In the genomic region with DNA sequence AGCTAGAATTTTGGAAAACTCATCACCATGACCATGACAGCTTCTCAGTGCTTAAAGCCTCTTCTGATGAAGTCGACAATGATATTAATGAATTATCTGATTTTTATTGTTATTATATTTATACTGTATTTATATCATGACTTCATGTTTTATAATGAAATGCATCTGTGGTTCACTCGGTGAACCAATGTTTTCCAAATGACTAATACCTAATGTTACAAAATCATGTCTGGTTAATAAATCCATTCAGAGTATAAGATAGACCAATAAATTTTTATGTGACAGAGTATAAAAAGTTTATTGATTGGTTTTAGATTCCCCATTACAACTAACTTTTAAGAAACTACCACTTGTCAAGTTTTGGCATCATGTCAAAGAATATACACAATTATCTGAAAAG, we compare ENCODE assay signal across 18 cellular contexts.
A peak's percentile ranks its signal among the peaks of the same experiment; 100 is the strongest.
DNase-seq lines count a peak whose midpoint lies in the region; ATAC-seq, FAIRE-seq and TF ChIP-seq lines count a peak whose summit lies in the region.
"Had no signal": no experiment of that assay in that cellular context is flagged by ENCODE, and none has a peak within 500 bp of the region (broad histone marks: within the 10 kb centered on the region; RNA-seq: fewer than 3 reads in every experiment).

No MANE protein-coding gene starts in this region.

- H3K27me3 ChIP-seq in breast epithelium: no peaks in the 10 kb centered on the region
- H3K27me3 ChIP-seq in bronchial epithelial cell (ENCODE audit: control insufficient read depth, insufficient read depth, low read length): no peaks in the 10 kb centered on the region
- H3K27me3 ChIP-seq in gastroesophageal sphincter: no peaks in the 10 kb centered on the region
- no peaks in the 10 kb centered on the region for H3K27me3 ChIP-seq in HepG2 (ENCODE audit: control insufficient read depth in 1 of 2, insufficient read depth in 2 of 2, low read length in 2 of 2)
- H3K27me3 ChIP-seq: Peyer's patch had no signal

- TF ChIP-seq CTCF in MCF 10A (IDR thresholded peaks at IDR 0.05; ENCODE audit: unreplicated experiment) (no peak), breast epithelium (IDR thresholded peaks at IDR 0.05) (no peak), bronchial epithelial cell (IDR thresholded peaks at IDR 0.05; ENCODE audit: insufficient read depth, low read length, severe bottlenecking) (no peak), foreskin fibroblast (IDR thresholded peaks at IDR 0.05; ENCODE audit: low read depth, low read length) (no peak), gastroesophageal sphincter (IDR thresholded peaks at IDR 0.05) (no peak), HepG2 (CRISPR knock-in tag; IDR thresholded peaks at IDR 0.05) (no peak)

- intact Hi-C loops in MCF 10A (cut with micrococcal nuclease) (no loop called here), breast epithelium (cut with DNase I; ENCODE audit: low total_unique reads) (no loop called here), HepG2 (cut with micrococcal nuclease; ENCODE audit: unreplicated experiment) (no loop called here)

- no peak overlapping the region for H3K27ac Mint-ChIP-seq in MCF 10A (ENCODE audit: low read depth, unreplicated experiment)
- H3K27ac Mint-ChIP-seq: CD14-positive monocyte had no signal

- 50 to 59% methylated on average over 2 of the region's 2 CpGs for WGBS in gastroesophageal sphincter (ENCODE audit: low coverage in 1 of 2), 2 donors
- 1% methylated on average over 2 of the region's 2 CpGs for WGBS in HepG2 (ENCODE audit: low lambda C conversion rate)

- BruUV-seq in MCF 10A (replicated peaks; lab: Mats Ljungman, UMichigan) (no TSS peak), HepG2 (replicated peaks; lab: Mats Ljungman, UMichigan) (no TSS peak)

- DNase-seq in MCF 10A (ENCODE audit: unreplicated experiment) (peak; percentile 7), breast epithelium (ENCODE audit: low spot score in 2 of 2) (no peak), bronchial epithelial cell (ENCODE audit: low read depth) (peak; percentile 77), foreskin fibroblast (peak; percentile 32 to 73), NCI-H1694 treated with DMSO at 0.1 percent for 48 hours (lab: John Stamatoyannopoulos, UW) (no peak), HepG2 (ENCODE audit: low spot score) (no peak)
- DNase-seq: Caco-2, MM.1S, NCI-H1105, NCI-H187, NCI-H446 treated with DMSO at 0.1 percent for 48 hours, NCI-H774, Peyer's patch, SHP77 treated with DMSO at 0.1 percent for 48 hours had no signal

- no peak for FAIRE-seq in bronchial epithelial cell (lab: Jason Lieb, UNC)
- no peak for FAIRE-seq in HepG2 (lab: Jason Lieb, UNC)

- CTCF ChIA-PET in MCF 10A (lab: Yijun Ruan, JAX): interaction anchor here (0.7 kb wide), 1 partner anchor 812 kb away, joined by 3 read pairs; no protein-coding TSS in a partner anchor
- CTCF ChIA-PET in HepG2 (lab: Yijun Ruan, JAX; ENCODE audit: low intra/inter-chr PET ratio, low total read pairs): no interaction called here

- in situ Hi-C loops in HepG2 (cut with HindIII; ENCODE audit: extremely low pct_ligation_motif_present, low pct_unique_long_range_greater_than_20kb): no loop called here

- H3K4me3 Mint-ChIP-seq in MCF 10A (ENCODE audit: unreplicated experiment): no peak overlapping the region
- H3K4me3 Mint-ChIP-seq: CD14-positive monocyte had no signal

- no peaks in the 10 kb centered on the region for H3K79me2 ChIP-seq in HepG2 (ENCODE audit: insufficient read depth, low read length)

- TF ChIP-seq POLR2A in breast epithelium (IDR thresholded peaks at IDR 0.05) (no peak), gastroesophageal sphincter (IDR thresholded peaks at IDR 0.05) (no peak), HepG2 (IDR thresholded peaks at IDR 0.05; ENCODE audit: insufficient read depth in 1 of 2, low read depth in 2 of 2, low read length in 2 of 2) (no peak)

- no peak overlapping the region for H3K4me3 ChIP-seq in breast epithelium
- H3K4me3 ChIP-seq in bronchial epithelial cell (ENCODE audit: low read depth, low read length): no peak overlapping the region
- H3K4me3 ChIP-seq in foreskin fibroblast (ENCODE audit: low read depth in 1 of 2, low read length in 2 of 2): no peak overlapping the region
- H3K4me3 ChIP-seq in gastroesophageal sphincter: no peak overlapping the region
- no peak overlapping the region for H3K4me3 ChIP-seq in HepG2 (replicated peaks in 1 of 3; ENCODE audit: insufficient read depth in 1 of 3, low read depth in 2 of 3, low read length in 3 of 3)
- H3K4me3 ChIP-seq: Peyer's patch had no signal

- H3K4me1 ChIP-seq in breast epithelium: no peaks in the 10 kb centered on the region
- no peaks in the 10 kb centered on the region for H3K4me1 ChIP-seq in gastroesophageal sphincter
- no peaks in the 10 kb centered on the region for H3K4me1 ChIP-seq in HepG2 (ENCODE audit: insufficient read depth, low read length)
- H3K4me1 ChIP-seq: Caco-2, Peyer's patch had no signal

- H3K4me1 Mint-ChIP-seq in MCF 10A (ENCODE audit: insufficient read depth, unreplicated experiment): peaks cover 6% of the 10 kb centered on the region
- H3K4me1 Mint-ChIP-seq: CD14-positive monocyte had no signal

- no peak overlapping the region for H2AFZ ChIP-seq in HepG2 (ENCODE audit: low read length)

- no peaks in the 10 kb centered on the region for H4K20me1 ChIP-seq in HepG2 (ENCODE audit: insufficient read depth, low read length)

- TF ChIP-seq EP300 in gastroesophageal sphincter (IDR thresholded peaks at IDR 0.05) (no peak), HepG2 (IDR thresholded peaks at IDR 0.05; ENCODE audit: low read depth in 2 of 2, low read length in 2 of 2) (no peak), HepG2 (CRISPR knock-in tag; IDR thresholded peaks at IDR 0.05; ENCODE audit: borderline replicate concordance) (no peak)

- H3K9me3 Mint-ChIP-seq in MCF 10A (ENCODE audit: unreplicated experiment): no peaks in the 10 kb centered on the region

- H3K36me3 ChIP-seq in breast epithelium: no peaks in the 10 kb centered on the region
- H3K36me3 ChIP-seq in bronchial epithelial cell (ENCODE audit: control insufficient read depth, insufficient read depth, low read length): no peaks in the 10 kb centered on the region
- no peaks in the 10 kb centered on the region for H3K36me3 ChIP-seq in gastroesophageal sphincter
- no peaks in the 10 kb centered on the region for H3K36me3 ChIP-seq in HepG2 (replicated peaks in 1 of 2; ENCODE audit: control insufficient read depth in 1 of 2, insufficient read depth in 2 of 2, low read length in 2 of 2)
- H3K36me3 ChIP-seq: Peyer's patch had no signal

- no peaks in the 10 kb centered on the region for H3K27me3 Mint-ChIP-seq in MCF 10A (ENCODE audit: insufficient read depth, unreplicated experiment)

- H3K9me3 ChIP-seq in breast epithelium (no peaks in the 10 kb centered on the region), gastroesophageal sphincter (no peaks in the 10 kb centered on the region), HepG2 (ENCODE audit: low read length) (no peaks in the 10 kb centered on the region)
- H3K9me3 ChIP-seq: Caco-2, Peyer's patch had no signal

- no peak overlapping the region for H3K4me2 ChIP-seq in HepG2 (ENCODE audit: low read depth, low read length)
- H3K4me2 ChIP-seq: KMS-11 had no signal

- no peak for ATAC-seq in gastroesophageal sphincter
- ATAC-seq in HG03025 (IDR thresholded peaks at IDR 0.05; ENCODE audit: low FRiP score, unreplicated experiment): no peak
- ATAC-seq in HepG2: no peak

- H3K9ac ChIP-seq in HepG2 (ENCODE audit: insufficient read depth, low read depth, low read length): no peak overlapping the region
- H3K9ac ChIP-seq: KMS-11 had no signal

- POLR2A ChIA-PET in MCF 10A (lab: Yijun Ruan, JAX) (no interaction called here), HepG2 (lab: Yijun Ruan, JAX) (no interaction called here)

- no peak overlapping the region for H3K27ac ChIP-seq in breast epithelium
- no peak overlapping the region for H3K27ac ChIP-seq in gastroesophageal sphincter
- H3K27ac ChIP-seq in HepG2 (ENCODE audit: extremely low read length, insufficient read depth, low read length): no peak overlapping the region
- H3K27ac ChIP-seq: KMS-11, Peyer's patch had no signal

- no peak for TF ChIP-seq RAD21 in HepG2 (CRISPR knock-in tag; IDR thresholded peaks at IDR 0.05)

- H3K36me3 Mint-ChIP-seq in MCF 10A (ENCODE audit: insufficient read depth, unreplicated experiment): no peaks in the 10 kb centered on the region
- H3K36me3 Mint-ChIP-seq: CD14-positive monocyte had no signal

TF ChIP-seq in HepG2, 621 proteins besides CTCF, POLR2A, EP300 and RAD21:
- TF ChIP-seq KAT8 (CRISPR knock-in tag; IDR thresholded peaks at IDR 0.05) (no peak), ZNF430 (CRISPR knock-in tag; IDR thresholded peaks at IDR 0.05) (no peak), ZNF12 (CRISPR knock-in tag; IDR thresholded peaks at IDR 0.05) (no peak), ZMYM3 (CRISPR knock-in tag; IDR thresholded peaks at IDR 0.05) (no peak), ZNF589 (CRISPR knock-in tag; conservative IDR thresholded peaks at IDR 0.05) (no peak), HCFC1 (IDR thresholded peaks at IDR 0.05; ENCODE audit: low read depth, low read length) (no peak)

Comparison
In these comparisons a context has a peak if more than half of its experiments do, and no peak if none do; other contexts are left out.
1. DNase-seq: peak in MCF 10A (single experiment), bronchial epithelial cell (single experiment) and foreskin fibroblast (2 of 2); none in breast epithelium (0 of 2), NCI-H1694 treated with DMSO at 0.1 percent for 48 hours (single experiment) and HepG2 (single experiment).